In the genomic region with DNA sequence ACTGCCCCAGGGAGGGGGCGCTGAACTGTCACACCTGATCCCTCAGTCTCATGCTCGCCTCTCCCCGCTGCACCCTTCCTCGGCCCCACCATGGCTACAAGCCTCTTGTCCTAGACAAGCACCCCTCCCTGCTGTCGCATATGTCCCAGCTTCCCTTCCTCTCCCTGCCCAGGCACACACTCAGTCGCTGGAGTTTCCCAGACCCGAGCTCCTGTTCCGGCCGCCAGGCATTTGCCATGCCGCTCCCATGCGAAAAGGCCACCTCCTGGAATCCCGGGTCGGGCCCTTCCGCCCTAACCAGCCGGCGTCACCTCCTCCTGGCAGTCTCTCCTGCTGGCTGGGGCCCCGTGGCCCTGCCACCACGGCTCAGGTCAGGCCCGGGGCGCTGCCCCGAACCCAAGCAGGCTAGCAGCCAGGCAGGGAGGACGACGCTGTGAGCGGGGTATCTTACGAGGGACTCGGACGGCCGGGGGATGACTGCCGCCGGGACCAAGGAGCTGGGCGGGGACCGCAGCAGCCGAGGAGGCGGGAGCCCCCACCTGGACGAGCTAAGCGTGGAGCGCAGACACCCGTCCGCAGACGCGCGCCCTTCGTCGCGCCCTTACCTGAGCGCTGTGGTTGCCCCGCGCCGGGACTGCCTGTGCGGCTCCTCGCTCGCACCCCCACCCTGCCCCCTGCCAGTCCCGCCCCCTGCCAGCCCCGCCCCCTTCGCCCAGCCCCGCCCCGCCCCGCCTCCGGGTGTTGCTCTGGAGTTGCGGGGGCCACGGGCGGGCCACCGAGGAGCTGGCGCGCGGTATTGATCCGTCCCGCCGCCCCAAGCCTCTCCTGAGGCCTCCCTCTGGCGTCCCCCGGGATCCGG, we compare ENCODE assay signal across 8 cellular contexts. TPM values are rescaled to one million over a fixed set of nuclear protein-coding genes. Genes with fewer than 3 reads are reported as not detected.
A peak's percentile ranks its signal among the peaks of the same experiment; 100 is the strongest.
DNase-seq lines count a peak whose midpoint lies in the region; ATAC-seq and TF ChIP-seq lines count a peak whose summit lies in the region.

Gene ALS2CL (minus strand): TSS at position 642 of the 859 bp plus-strand sequence. CDS start 4,239 bp downstream, outside the sequence.

- H3K9me3 Mint-ChIP-seq in memory B cell = no peaks in the 10 kb centered on the region

- H3K36me3 ChIP-seq in BLaER1 = no peaks in the 10 kb centered on the region
- no peaks in the 10 kb centered on the region for H3K36me3 ChIP-seq in HUES64 (ENCODE audit: insufficient read depth, low read length)

- H3K27ac ChIP-seq in BLaER1 = peak within 1 kb of the TSS; percentile 81
- H3K27ac ChIP-seq in HUES64 (ENCODE audit: low read depth, low read length) = no peak within 1 kb of the TSS
- H3K27ac ChIP-seq in dorsolateral prefrontal cortex = peak within 1 kb of the TSS in 36 of 59 donors; percentile 7 to 82 (median 60)

- DNase-seq in activated CD4-positive, alpha-beta T cell treated with anti-CD3 and anti-CD28 coated beads, Interleukin-2, amount 50 U/mL, for 1 hour = peak; percentile 73
- DNase-seq in dorsolateral prefrontal cortex = peak in 2 of 10 donors; percentile 43 to 59
- DNase-seq in memory B cell (ENCODE audit: low spot score in 2 of 2) = peak; percentile 48 to 70
- DNase-seq in stimulated activated CD8-positive, alpha-beta memory T cell treated with anti-CD3 and anti-CD28 coated beads, Interleukin-15, amount 100 ng/mL, for 4 hours (ENCODE audit: low read depth in 2 of 2) = peak; percentile 36 to 44
- DNase-seq in H4 (ENCODE audit: low spot score) = no peak
- DNase-seq in cortex of kidney (lab: John Stamatoyannopoulos, UW) = no peak

- peaks cover 26% of the 10 kb centered on the region for H3K4me1 Mint-ChIP-seq in memory B cell

- no peaks in the 10 kb centered on the region for H3K36me3 Mint-ChIP-seq in memory B cell

- peak within 1 kb of the TSS; percentile 71 for H3K4me3 ChIP-seq in BLaER1
- peak within 1 kb of the TSS; percentile 58 for H3K4me3 ChIP-seq in HUES64 (ENCODE audit: low read length)
- H3K4me3 ChIP-seq in dorsolateral prefrontal cortex = peak within 1 kb of the TSS; percentile 53 to 89 (median 73)

- peaks cover 10% of the 10 kb centered on the region for H3K27me3 Mint-ChIP-seq in memory B cell

- H3K9ac ChIP-seq in BLaER1 (peak within 1 kb of the TSS; percentile 77), HUES64 (ENCODE audit: low read depth, low read length) (peak within 1 kb of the TSS; percentile 50)

- TF ChIP-seq CTCF in dorsolateral prefrontal cortex (IDR thresholded peaks at IDR 0.05 in 54 of 56, conservative IDR thresholded peaks at IDR 0.05 in 2 of 56; ENCODE audit: low read depth in 1 of 56, partially characterized antibody in 56 of 56) = peak in 2 of 56 donors; percentile 6 to 11

- H3K27ac Mint-ChIP-seq in memory B cell = no peak within 1 kb of the TSS

- peaks cover 15% of the 10 kb centered on the region for H3K27me3 ChIP-seq in BLaER1
- H3K27me3 ChIP-seq in HUES64 (ENCODE audit: insufficient read depth, low read length) = peaks cover 33% of the 10 kb centered on the region
- H3K27me3 ChIP-seq in dorsolateral prefrontal cortex = peaks cover 0 to 6% (median 0%) of the 10 kb centered on the region in 45 donors

- peaks cover 69% of the 10 kb centered on the region for H3K4me1 ChIP-seq in BLaER1
- H3K4me1 ChIP-seq in HUES64 (ENCODE audit: insufficient read depth, low read length) = peaks cover 9% of the 10 kb centered on the region; the same call in 1 of the 2 replicates

- intact Hi-C loops in dorsolateral prefrontal cortex (cut with DNase I) = no loop called here

- H4K20me1 ChIP-seq in BLaER1 = no peaks in the 10 kb centered on the region

- peak within 1 kb of the TSS; percentile 100 for H3K4me2 ChIP-seq in BLaER1

- peak; percentile 75 for ATAC-seq in memory B cell (ENCODE audit: low read depth)

- WGBS in HUES64 = 2% methylated on average over 60 of the region's 72 CpGs

- H3K4me3 Mint-ChIP-seq in memory B cell = peak within 1 kb of the TSS; percentile 81

- H3K9me3 ChIP-seq in BLaER1 (no peaks in the 10 kb centered on the region), HUES64 (ENCODE audit: insufficient read depth, low read depth, low read length) (no peaks in the 10 kb centered on the region)

RNA-seq across cellular contexts. Expression of gene ALS2CL, which starts in this region (rescaled TPM):
- polyA plus RNA-seq in HUES64 (2013, experiment 1 of 2) = 1.9 TPM
- 1.6 TPM for polyA plus RNA-seq in HUES64 (2013, experiment 2 of 2)
- 10 to 100 TPM in 113 of 120 experiments, 1 to 10 TPM in 7; 3.9 to 38.1 (median 15.9) TPM for total RNA-seq in dorsolateral prefrontal cortex
- total RNA-seq in H4 (2014; rRNA removed; shearing (Covaris generic)) = 0.25 and 0.39 TPM in 2 replicates

Comparison
In these comparisons a context has a peak if more than half of its experiments do, and no peak if none do; other contexts are left out.
1. DNase-seq: peak in activated CD4-positive, alpha-beta T cell treated with anti-CD3 and anti-CD28 coated beads, Interleukin-2, amount 50 U/mL, for 1 hour (single experiment), memory B cell (2 of 2) and stimulated activated CD8-positive, alpha-beta memory T cell treated with anti-CD3 and anti-CD28 coated beads, Interleukin-15, amount 100 ng/mL, for 4 hours (2 of 2); none in H4 (single experiment) and cortex of kidney (single experiment).
2. Peak in every context shown above with its lines, with median percentiles within 50 percentile points of each other: H3K4me3 ChIP-seq.